1 cellular context compared by ENCODE assay signal in genomic region chr7:139131622-139132021, GRCh38.
TF ChIP-seq lines count a peak whose summit lies in the region.

No MANE protein-coding gene starts in this region.

TF ChIP-seq in K562, 482 proteins besides CTCF, POLR2A, EP300 and RAD21 (continued from another document):
- TF ChIP-seq SMAD2 (IDR thresholded peaks at IDR 0.05; ENCODE audit: low read depth, low read length) (no peak), CEBPB (tag; IDR thresholded peaks at IDR 0.05) (peak; percentile 96), ZNF589 (CRISPR knock-in tag; IDR thresholded peaks at IDR 0.05; ENCODE audit: low read depth) (no peak), RB1 (IDR thresholded peaks at IDR 0.05; ENCODE audit: low read depth) (no peak), POLR2AphosphoS2 (IDR thresholded peaks at IDR 0.05; ENCODE audit: low read length) (no peak)
